In genomic region chr18:23453657-23454011, GRCh38 we compare ENCODE assay signal across 8 cellular contexts. TPM values are rescaled to one million over a fixed set of nuclear protein-coding genes. Genes with fewer than 3 reads are reported as not detected.
A peak's percentile ranks its signal among the peaks of the same experiment; 100 is the strongest.
DNase-seq lines count a peak whose midpoint lies in the region; ATAC-seq and TF ChIP-seq lines count a peak whose summit lies in the region.

No MANE protein-coding gene starts in this region.

- peak; percentile 11 for ATAC-seq in GM19438 (IDR thresholded peaks at IDR 0.05; ENCODE audit: low read depth, unreplicated experiment)

- peaks cover 42% of the 10 kb centered on the region for H3K36me3 Mint-ChIP-seq in dendritic cell treated with granulocyte-macrophage colony-stimulating factor and Interleukin-4, amounts not matched to agents 40 ng/mL and 50 ng/mL, for 4 days (ENCODE audit: low read depth)

- intact Hi-C loops in dendritic cell treated with granulocyte-macrophage colony-stimulating factor and Interleukin-4, amounts not matched to agents 40 ng/mL and 50 ng/mL, for 4 days (cut with micrococcal nuclease): loop anchor here (1.0 to 10.0 kb wide), 4 partner anchors 15 to 219 kb away; partner anchors contain the start of genes NPC1 and RMC1

- H3K9ac ChIP-seq in NT2/D1 (ENCODE audit: insufficient read length, low read depth): peak overlapping the region; percentile 83

- DNase-seq in AG04450 (ENCODE audit: low read depth, low spot score) (no peak), NT2/D1 (ENCODE audit: low read depth, low spot score) (no peak), medulla oblongata (ENCODE audit: extremely low spot score) (peak; percentile 14), NCI-H2107 treated with DMSO at 0.1 percent for 48 hours (lab: John Stamatoyannopoulos, UW; ENCODE audit: unreplicated experiment) (no peak)
- no peak for DNase-seq in activated CD4-positive, alpha-beta T cell treated with anti-CD3 and anti-CD28 coated beads, Interleukin-2, amount 50 U/mL, for 1 hour

- no peaks in the 10 kb centered on the region for H3K27me3 Mint-ChIP-seq in dendritic cell treated with granulocyte-macrophage colony-stimulating factor and Interleukin-4, amounts not matched to agents 40 ng/mL and 50 ng/mL, for 4 days

- H3K27me3 ChIP-seq in AG04450 (ENCODE audit: control insufficient read depth, insufficient read depth, low read length) (no peaks in the 10 kb centered on the region), NT2/D1 (ENCODE audit: insufficient read depth, insufficient read length) (no peaks in the 10 kb centered on the region), thymus (ENCODE audit: control insufficient read depth, insufficient read depth) (no peaks in the 10 kb centered on the region)

- peaks cover 50% of the 10 kb centered on the region for H3K4me1 Mint-ChIP-seq in dendritic cell treated with granulocyte-macrophage colony-stimulating factor and Interleukin-4, amounts not matched to agents 40 ng/mL and 50 ng/mL, for 4 days (ENCODE audit: low read depth)

- TF ChIP-seq CTCF in AG04450 (IDR thresholded peaks at IDR 0.05; ENCODE audit: low read depth, low read length): no peak

- H3K4me1 ChIP-seq in NT2/D1 (ENCODE audit: insufficient read depth, insufficient read length) (no peaks in the 10 kb centered on the region), thymus (ENCODE audit: control insufficient read depth, insufficient read depth, low read length) (peaks cover 4% of the 10 kb centered on the region)

- H3K4me3 ChIP-seq in AG04450 (ENCODE audit: low read depth, low read length) (peak overlapping the region; percentile 98), NT2/D1 (ENCODE audit: insufficient read length, low read depth) (peak overlapping the region; percentile 83), thymus (ENCODE audit: low read length) (peak overlapping the region; percentile 66)

- H3K36me3 ChIP-seq in NT2/D1 (ENCODE audit: insufficient read depth, insufficient read length, low read length) (peaks cover 5% of the 10 kb centered on the region), thymus (ENCODE audit: control insufficient read depth, insufficient read depth) (no peaks in the 10 kb centered on the region)

- peak overlapping the region; percentile 99 for H3K27ac Mint-ChIP-seq in dendritic cell treated with granulocyte-macrophage colony-stimulating factor and Interleukin-4, amounts not matched to agents 40 ng/mL and 50 ng/mL, for 4 days

- H3K9me3 Mint-ChIP-seq in dendritic cell treated with granulocyte-macrophage colony-stimulating factor and Interleukin-4, amounts not matched to agents 40 ng/mL and 50 ng/mL, for 4 days: no peaks in the 10 kb centered on the region

- H3K4me3 Mint-ChIP-seq in dendritic cell treated with granulocyte-macrophage colony-stimulating factor and Interleukin-4, amounts not matched to agents 40 ng/mL and 50 ng/mL, for 4 days: peak overlapping the region; percentile 100

- H3K9me3 ChIP-seq in AG04450 (ENCODE audit: control insufficient read depth, insufficient read depth, low read length) (no peaks in the 10 kb centered on the region), NT2/D1 (ENCODE audit: insufficient read depth, low read length) (no peaks in the 10 kb centered on the region), thymus (ENCODE audit: control insufficient read depth) (no peaks in the 10 kb centered on the region)

- CTCF ChIA-PET in AG04450 (lab: Charles Lee): interaction anchor here (1.0 to 1.9 kb wide), 3 partner anchors 10 to 422 kb away, joined by 3 to 8 read pairs (median 4); no protein-coding TSS in a partner anchor

- POLR2A ChIA-PET in AG04450 (lab: Yijun Ruan, JAX): interaction anchor here (0.6 to 1.7 kb wide), 4 partner anchors 9 to 294 kb away, joined by 3 to 6 read pairs (median 4); a partner anchor contains a TSS

- H3K27ac ChIP-seq in AG04450 (ENCODE audit: low read depth, low read length): peak overlapping the region; percentile 78
- peak overlapping the region; percentile 82 for H3K27ac ChIP-seq in thymus (ENCODE audit: low read depth)

- WGBS in thymus: 2% methylated on average over 10 of the region's 10 CpGs

RNA-seq across cellular contexts. Expression of gene RIOK3, which starts 0.5 kb away (rescaled TPM):
- polyA plus RNA-seq in AG04450 (2011; rRNA removed): 36.2 and 48.2 TPM in 2 replicates
- 26.5 and 39.0 TPM in 2 replicates for polyA minus RNA-seq in AG04450 (2011; rRNA and poly(A)+ RNA removed)
- 81.4 TPM for polyA plus RNA-seq in thymus

RNA-seq across cellular contexts. Expression of gene RMC1, which starts 49.7 kb away (rescaled TPM):
- 16.3 and 18.1 TPM in 2 replicates for polyA plus RNA-seq in AG04450 (2011; rRNA removed)
- polyA minus RNA-seq in AG04450 (2011; rRNA and poly(A)+ RNA removed): 11.4 and 18.6 TPM in 2 replicates
- 67.6 TPM for polyA plus RNA-seq in thymus
